Comparison of ENCODE assay signal across 8 cellular contexts in genomic region chr6:99151634-99152344, GRCh38.
A peak's percentile ranks its signal among the peaks of the same experiment; 100 is the strongest.
DNase-seq lines count a peak whose midpoint lies in the region; ATAC-seq and TF ChIP-seq lines count a peak whose summit lies in the region.

No MANE protein-coding gene starts in this region.

- no peak overlapping the region for H2BK20ac ChIP-seq in H9 (ENCODE audit: low read depth, low read length, poor library complexity, severe bottlenecking)

- no peak overlapping the region for H3K4ac ChIP-seq in H9 (ENCODE audit: low read depth, low read length)

- H2AK5ac ChIP-seq in H9 (ENCODE audit: insufficient read length, low read length): no peak overlapping the region

- no peak overlapping the region for H3K4me2 ChIP-seq in H9 (ENCODE audit: insufficient read depth, insufficient read length, low read length)

- no peaks in the 10 kb centered on the region for H3K9me3 ChIP-seq in A673 (ENCODE audit: low read depth, low read length, poor library complexity, severe bottlenecking)
- no peaks in the 10 kb centered on the region for H3K9me3 ChIP-seq in H9 (ENCODE audit: control insufficient read depth, low read depth, low read length)

- no peaks in the 10 kb centered on the region for H3K36me3 Mint-ChIP-seq in H9 (ENCODE audit: insufficient read depth in 1 of 3, low read depth in 3 of 3)
- no peaks in the 10 kb centered on the region for H3K36me3 Mint-ChIP-seq in activated CD4-positive, alpha-beta T cell treated with anti-CD3 and anti-CD28 coated beads, Interleukin-2, amount 10 ng/mL, durations not matched to agents 7 days and 5 days (ENCODE audit: low read depth)

- no peaks in the 10 kb centered on the region for H3K23me2 ChIP-seq in H9 (ENCODE audit: insufficient read length, low read depth, low read length, poor library complexity, severe bottlenecking)

- H4K8ac ChIP-seq in H9 (replicated peaks; ENCODE audit: insufficient read length, low read depth, low read length): no peak overlapping the region

- no peaks in the 10 kb centered on the region for H4K20me1 ChIP-seq in H9 (ENCODE audit: control insufficient read depth, insufficient read depth, insufficient read length)

- no peak overlapping the region for H3K18ac ChIP-seq in H9 (ENCODE audit: insufficient read length, low read depth, low read length)

- CTCF ChIA-PET in A673 (lab: Charles Lee): interaction anchor here (0.7 kb wide), 1 partner anchor 40 kb away, joined by 3 read pairs; no protein-coding TSS in a partner anchor
- CTCF ChIA-PET in activated CD4-positive, alpha-beta T cell treated with anti-CD3 and anti-CD28 coated beads, Interleukin-2, amount 10 ng/mL, durations not matched to agents 7 days and 5 days (lab: Charles Lee): interaction anchor here (0.6 kb wide), 1 partner anchor 34 kb away, joined by 4 read pairs; no protein-coding TSS in a partner anchor

- peaks cover 8 to 14% of the 10 kb centered on the region in 2 experiments for H3K4me1 Mint-ChIP-seq in H9
- no peaks in the 10 kb centered on the region for H3K4me1 Mint-ChIP-seq in activated CD4-positive, alpha-beta T cell treated with anti-CD3 and anti-CD28 coated beads, Interleukin-2, amount 10 ng/mL, durations not matched to agents 7 days and 5 days

- no peak overlapping the region for H3K9ac ChIP-seq in H9 (ENCODE audit: extremely low read depth, insufficient read length, low read length)

- H3K36me3 ChIP-seq in A673 (ENCODE audit: insufficient read depth, low read length, poor library complexity, severe bottlenecking): no peaks in the 10 kb centered on the region

- H3K9me3 Mint-ChIP-seq in H9: no peaks in the 10 kb centered on the region; a peak in 1 of 5 replicates
- H3K9me3 Mint-ChIP-seq in activated CD4-positive, alpha-beta T cell treated with anti-CD3 and anti-CD28 coated beads, Interleukin-2, amount 10 ng/mL, durations not matched to agents 7 days and 5 days: no peaks in the 10 kb centered on the region

- no peak overlapping the region for H3K27ac ChIP-seq in A673 (ENCODE audit: low read depth, low read length, poor library complexity, severe bottlenecking)
- no peak overlapping the region for H3K27ac ChIP-seq in H9 (ENCODE audit: insufficient read length, low read depth, low read length)

- no CpG with 5 or more reads among the region's 11 CpGs for WGBS in H9 (ENCODE audit: extremely low coverage, insufficient read length, low lambda C conversion rate)

- H3K4me1 ChIP-seq in A673 (ENCODE audit: insufficient read depth, low read length, poor library complexity, severe bottlenecking) (peaks cover 16% of the 10 kb centered on the region), H9 (ENCODE audit: insufficient read depth, low read length) (no peaks in the 10 kb centered on the region)

- H2BK12ac ChIP-seq in H9 (ENCODE audit: insufficient read length, low read depth, low read length): no peak overlapping the region

- H2BK120ac ChIP-seq in H9 (ENCODE audit: low read depth, low read length, poor library complexity, severe bottlenecking): no peak overlapping the region

- no peak overlapping the region for H3K56ac ChIP-seq in H9 (ENCODE audit: insufficient read length, low read depth, low read length)

- no peaks in the 10 kb centered on the region for H3K27me3 ChIP-seq in A673 (replicated peaks; ENCODE audit: insufficient read depth, low read depth, low read length, poor library complexity)
- H3K27me3 ChIP-seq in H9 (ENCODE audit: insufficient read depth, low read length): no peaks in the 10 kb centered on the region

- DNase-seq in A673 (ENCODE audit: low spot score) (peak; percentile 67), GM10266 (ENCODE audit: extremely low spot score) (peak; percentile 64), H9 (peak; percentile 78), KG1 (lab: John Stamatoyannopoulos, UW) (peak; percentile 5), left cardiac atrium (peak; percentile 23), cortex of kidney (lab: John Stamatoyannopoulos, UW) (no peak)
- DNase-seq in activated CD4-positive, alpha-beta T cell treated with anti-CD3 and anti-CD28 coated beads, Interleukin-2, amount 10 ng/mL, durations not matched to agents 7 days and 5 days: peak; percentile 42
- DNase-seq in stimulated activated CD8-positive, alpha-beta memory T cell treated with anti-CD3 and anti-CD28 coated beads, Interleukin-15, amount 100 ng/mL, for 24 hours (ENCODE audit: low read depth): peak; percentile 3

- H4K5ac ChIP-seq in H9 (ENCODE audit: insufficient read length, low read depth, low read length): no peak overlapping the region

- no peaks in the 10 kb centered on the region for H3K79me1 ChIP-seq in H9 (ENCODE audit: insufficient read depth, low read depth, low read length, poor library complexity, severe bottlenecking)

- H3K27ac Mint-ChIP-seq in H9: no peak overlapping the region
- H3K27ac Mint-ChIP-seq in activated CD4-positive, alpha-beta T cell treated with anti-CD3 and anti-CD28 coated beads, Interleukin-2, amount 10 ng/mL, durations not matched to agents 7 days and 5 days: no peak overlapping the region

- no peak overlapping the region for H3T11ph ChIP-seq in H9 (ENCODE audit: low read length)

- no peak overlapping the region for H3K4me3 ChIP-seq in A673 (ENCODE audit: low read depth, low read length, poor library complexity, severe bottlenecking)

- peaks cover 6% of the 10 kb centered on the region; the same call in 1 of the 2 replicates for H3K27me3 Mint-ChIP-seq in H9 (ENCODE audit: low read depth)
- peaks cover 2% of the 10 kb centered on the region for H3K27me3 Mint-ChIP-seq in activated CD4-positive, alpha-beta T cell treated with anti-CD3 and anti-CD28 coated beads, Interleukin-2, amount 10 ng/mL, durations not matched to agents 7 days and 5 days

- ATAC-seq in left cardiac atrium: peak; percentile 44 to 67

- no TSS peak for BruUV-seq in A673 (replicated peaks; lab: Mats Ljungman, UMichigan)

- POLR2A ChIA-PET in A673 (lab: Charles Lee; ENCODE audit: low non-redundant PET): no interaction called here
- POLR2A ChIA-PET in activated CD4-positive, alpha-beta T cell treated with anti-CD3 and anti-CD28 coated beads, Interleukin-2, amount 10 ng/mL, durations not matched to agents 7 days and 5 days (lab: Charles Lee): no interaction called here

- intact Hi-C loops in A673 (cut with micrococcal nuclease; ENCODE audit: unreplicated experiment): loop anchor here (1.0 kb wide), 1 partner anchor 91 kb away; no protein-coding TSS in a partner anchor
- intact Hi-C loops in left cardiac atrium (cut with DNase I): loop anchor here (2.0 to 10.0 kb wide), 2 partner anchors 83 to 89 kb away; no protein-coding TSS in a partner anchor

- no peak overlapping the region for H3K23ac ChIP-seq in H9 (ENCODE audit: insufficient read length, low read depth, low read length)

- H2BK5ac ChIP-seq in H9 (ENCODE audit: insufficient read length, low read length): no peak overlapping the region

- TF ChIP-seq CTCF in A673 (conservative IDR thresholded peaks at IDR 0.05; ENCODE audit: low read depth, low read length): peak; percentile 86
- peak; percentile 82 for TF ChIP-seq CTCF in GM10266 (IDR thresholded peaks at IDR 0.05; ENCODE audit: control insufficient read depth, insufficient read depth, low read depth, missing control alignments)
- peak; percentile 83 for TF ChIP-seq CTCF in H9 (conservative IDR thresholded peaks at IDR 0.05)

- no peak overlapping the region for H3K4me3 Mint-ChIP-seq in H9
- H3K4me3 Mint-ChIP-seq in activated CD4-positive, alpha-beta T cell treated with anti-CD3 and anti-CD28 coated beads, Interleukin-2, amount 10 ng/mL, durations not matched to agents 7 days and 5 days: no peak overlapping the region

- no peak overlapping the region for H3K14ac ChIP-seq in H9 (ENCODE audit: insufficient read depth, low read length)

- no peak overlapping the region for H4K91ac ChIP-seq in H9 (ENCODE audit: insufficient read length, low read depth, low read length)

- H3K79me2 ChIP-seq in H9 (ENCODE audit: insufficient read depth, low read length): no peaks in the 10 kb centered on the region

- H2BK15ac ChIP-seq in H9 (ENCODE audit: low read depth, low read length): no peak overlapping the region

- H2AFZ ChIP-seq in H9 (ENCODE audit: low read length): no peak overlapping the region
